In the genomic region with DNA sequence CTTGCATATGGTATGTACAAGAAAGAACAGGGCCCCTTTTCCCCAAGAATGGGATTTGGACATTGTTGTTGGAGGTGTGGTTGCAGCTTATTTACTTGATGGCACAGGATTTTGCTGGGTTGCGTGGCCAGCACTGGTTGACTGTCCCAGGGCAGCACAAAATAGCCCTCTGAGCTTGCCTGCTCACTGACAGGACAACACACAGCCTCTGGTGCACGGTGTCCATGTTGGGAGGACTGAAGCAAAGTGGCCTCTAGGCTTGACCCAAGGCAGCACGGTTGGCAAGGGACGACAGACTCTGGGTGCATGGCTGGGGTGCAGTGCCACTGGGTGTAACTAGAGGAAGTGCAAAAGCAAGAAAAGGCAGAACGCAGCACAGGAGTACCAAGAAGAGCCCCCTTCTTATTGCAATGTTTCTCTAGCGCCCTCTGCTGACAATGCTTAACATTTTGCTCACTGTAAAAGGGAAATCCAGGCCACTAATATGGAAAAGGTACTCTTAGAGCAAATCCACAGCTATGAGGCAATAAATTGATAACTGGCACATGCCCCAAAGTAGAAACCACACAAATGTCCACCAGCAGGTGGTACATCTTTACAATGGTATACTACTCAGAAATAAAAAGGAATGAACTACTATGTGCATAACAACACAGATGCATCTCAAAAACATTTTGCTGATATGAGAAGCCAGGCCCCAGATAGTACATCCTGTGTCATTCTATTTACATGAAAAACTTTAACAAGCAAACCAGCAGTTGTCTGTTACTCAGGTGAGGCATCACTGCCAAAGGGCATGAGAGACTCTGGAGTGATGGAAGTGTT, we compare ENCODE assay signal across 8 cellular contexts. TPM values are rescaled to one million over a fixed set of nuclear protein-coding genes. Genes with fewer than 3 reads are reported as not detected.
DNase-seq lines count a peak whose midpoint lies in the region; ATAC-seq and TF ChIP-seq lines count a peak whose summit lies in the region.

No MANE protein-coding gene starts in this region.

- DNase-seq in DMS114 treated with DMSO at 0.1 percent for 48 hours (lab: John Stamatoyannopoulos, UW; ENCODE audit: unreplicated experiment) (peak; percentile 1), HFFc6 (peak; percentile 22), NCI-H526 (lab: John Stamatoyannopoulos, UW) (peak; percentile 24 to 68), kidney epithelial cell (ENCODE audit: low read depth) (no peak), uterus (no peak), upper lobe of left lung (no peak)
- peak; percentile 30 for DNase-seq in activated naive CD8-positive, alpha-beta T cell treated with anti-CD3 and anti-CD28 coated beads, Interleukin-2, amount 50 U/mL, for 24 hours

- H3K4me1 ChIP-seq in uterus = no peaks in the 10 kb centered on the region
- H3K4me1 ChIP-seq in upper lobe of left lung = no peaks in the 10 kb centered on the region

- no peaks in the 10 kb centered on the region for H3K4me1 Mint-ChIP-seq in HFFc6 (ENCODE audit: low read depth)
- H3K4me1 Mint-ChIP-seq in activated naive CD8-positive, alpha-beta T cell treated with anti-CD3 and anti-CD28 coated beads, Interleukin-2, amount 50 U/mL, for 24 hours = no peaks in the 10 kb centered on the region

- H3K27me3 ChIP-seq in kidney epithelial cell (ENCODE audit: control insufficient read depth, insufficient read depth, low read length) = no peaks in the 10 kb centered on the region
- H3K27me3 ChIP-seq in uterus = no peaks in the 10 kb centered on the region
- no peaks in the 10 kb centered on the region for H3K27me3 ChIP-seq in upper lobe of left lung

- H3K9me3 ChIP-seq in uterus (no peaks in the 10 kb centered on the region), upper lobe of left lung (no peaks in the 10 kb centered on the region)

- TF ChIP-seq EP300 in upper lobe of left lung (IDR thresholded peaks at IDR 0.05) = no peak

- H3K36me3 ChIP-seq in kidney epithelial cell (ENCODE audit: control insufficient read depth, insufficient read depth, low read length) = no peaks in the 10 kb centered on the region
- no peaks in the 10 kb centered on the region for H3K36me3 ChIP-seq in uterus
- H3K36me3 ChIP-seq in upper lobe of left lung = no peaks in the 10 kb centered on the region

- no peaks in the 10 kb centered on the region for H3K36me3 Mint-ChIP-seq in HFFc6 (ENCODE audit: low read depth)
- no peaks in the 10 kb centered on the region for H3K36me3 Mint-ChIP-seq in activated naive CD8-positive, alpha-beta T cell treated with anti-CD3 and anti-CD28 coated beads, Interleukin-2, amount 50 U/mL, for 24 hours (ENCODE audit: low read depth)

- no peak overlapping the region for H3K27ac Mint-ChIP-seq in HFFc6
- no peak overlapping the region for H3K27ac Mint-ChIP-seq in activated naive CD8-positive, alpha-beta T cell treated with anti-CD3 and anti-CD28 coated beads, Interleukin-2, amount 50 U/mL, for 24 hours

- intact Hi-C loops in uterus (cut with DNase I; ENCODE audit: low total_unique reads) = no loop called here

- 22 to 42% methylated on average over 4 to 6 of the region's 6 CpGs for WGBS in upper lobe of left lung, 2 donors

- no peak overlapping the region for H3K4me3 ChIP-seq in kidney epithelial cell (ENCODE audit: low read depth, low read length)
- no peak overlapping the region for H3K4me3 ChIP-seq in uterus
- no peak overlapping the region for H3K4me3 ChIP-seq in upper lobe of left lung

- H3K9me3 Mint-ChIP-seq in HFFc6 = no peaks in the 10 kb centered on the region
- no peaks in the 10 kb centered on the region for H3K9me3 Mint-ChIP-seq in activated naive CD8-positive, alpha-beta T cell treated with anti-CD3 and anti-CD28 coated beads, Interleukin-2, amount 50 U/mL, for 24 hours

- H3K27ac ChIP-seq in uterus (no peak overlapping the region), upper lobe of left lung (no peak overlapping the region)

- no peak overlapping the region for H3K4me3 Mint-ChIP-seq in HFFc6
- H3K4me3 Mint-ChIP-seq in activated naive CD8-positive, alpha-beta T cell treated with anti-CD3 and anti-CD28 coated beads, Interleukin-2, amount 50 U/mL, for 24 hours = no peak overlapping the region

- peak; percentile 82 for TF ChIP-seq CTCF in HFFc6 (IDR thresholded peaks at IDR 0.05)
- TF ChIP-seq CTCF in kidney epithelial cell (IDR thresholded peaks at IDR 0.05; ENCODE audit: insufficient read depth, low read length, poor library complexity, severe bottlenecking) = peak; percentile 67
- peak in 2 of 4 experiments; percentile 8 to 11 for TF ChIP-seq CTCF in uterus (IDR thresholded peaks at IDR 0.05)
- TF ChIP-seq CTCF in upper lobe of left lung (IDR thresholded peaks at IDR 0.05) = peak in 3 of 6 experiments; percentile 36 to 52 (median 47)

- ATAC-seq in activated naive CD8-positive, alpha-beta T cell treated with anti-CD3 and anti-CD28 coated beads, Interleukin-2, amount 50 U/mL, for 24 hours = peak; percentile 54
- ATAC-seq in HG03378 (IDR thresholded peaks at IDR 0.05; ENCODE audit: unreplicated experiment) (no peak), upper lobe of left lung (ENCODE audit: low FRiP score in 2 of 2) (no peak)

- peaks cover 23% of the 10 kb centered on the region for H3K27me3 Mint-ChIP-seq in HFFc6 (ENCODE audit: insufficient read depth)
- H3K27me3 Mint-ChIP-seq in activated naive CD8-positive, alpha-beta T cell treated with anti-CD3 and anti-CD28 coated beads, Interleukin-2, amount 50 U/mL, for 24 hours = peaks cover 6% of the 10 kb centered on the region

- TF ChIP-seq POLR2A in uterus (IDR thresholded peaks at IDR 0.05) (no peak), upper lobe of left lung (IDR thresholded peaks at IDR 0.05) (no peak)

RNA-seq across cellular contexts. Expression of a gene that starts 47.4 kb away (rescaled TPM):
- total RNA-seq in HFFc6 (2021; fragmentation: NEBNext Ultra II Directional; extraction: Animal tissue kit (Norgen Biotek cat#: 25700)) = not detected
- not detected in 2 replicates for total RNA-seq in kidney epithelial cell
- total RNA-seq in uterus = under 1 TPM in 2 of 4 donors, not detected in 2; 0.28 to 0.67 TPM
- total RNA-seq in upper lobe of left lung = not detected

Comparison
In these comparisons a context has a peak if more than half of its experiments do, and no peak if none do; other contexts are left out.
1. DNase-seq: peak in DMS114 treated with DMSO at 0.1 percent for 48 hours (single experiment), HFFc6 (single experiment), NCI-H526 (2 of 2) and activated naive CD8-positive, alpha-beta T cell treated with anti-CD3 and anti-CD28 coated beads, Interleukin-2, amount 50 U/mL, for 24 hours (single experiment); none in kidney epithelial cell (single experiment), uterus (0 of 2) and upper lobe of left lung (0 of 2).